ENCODE assay signal across 8 cellular contexts in the genomic region with DNA sequence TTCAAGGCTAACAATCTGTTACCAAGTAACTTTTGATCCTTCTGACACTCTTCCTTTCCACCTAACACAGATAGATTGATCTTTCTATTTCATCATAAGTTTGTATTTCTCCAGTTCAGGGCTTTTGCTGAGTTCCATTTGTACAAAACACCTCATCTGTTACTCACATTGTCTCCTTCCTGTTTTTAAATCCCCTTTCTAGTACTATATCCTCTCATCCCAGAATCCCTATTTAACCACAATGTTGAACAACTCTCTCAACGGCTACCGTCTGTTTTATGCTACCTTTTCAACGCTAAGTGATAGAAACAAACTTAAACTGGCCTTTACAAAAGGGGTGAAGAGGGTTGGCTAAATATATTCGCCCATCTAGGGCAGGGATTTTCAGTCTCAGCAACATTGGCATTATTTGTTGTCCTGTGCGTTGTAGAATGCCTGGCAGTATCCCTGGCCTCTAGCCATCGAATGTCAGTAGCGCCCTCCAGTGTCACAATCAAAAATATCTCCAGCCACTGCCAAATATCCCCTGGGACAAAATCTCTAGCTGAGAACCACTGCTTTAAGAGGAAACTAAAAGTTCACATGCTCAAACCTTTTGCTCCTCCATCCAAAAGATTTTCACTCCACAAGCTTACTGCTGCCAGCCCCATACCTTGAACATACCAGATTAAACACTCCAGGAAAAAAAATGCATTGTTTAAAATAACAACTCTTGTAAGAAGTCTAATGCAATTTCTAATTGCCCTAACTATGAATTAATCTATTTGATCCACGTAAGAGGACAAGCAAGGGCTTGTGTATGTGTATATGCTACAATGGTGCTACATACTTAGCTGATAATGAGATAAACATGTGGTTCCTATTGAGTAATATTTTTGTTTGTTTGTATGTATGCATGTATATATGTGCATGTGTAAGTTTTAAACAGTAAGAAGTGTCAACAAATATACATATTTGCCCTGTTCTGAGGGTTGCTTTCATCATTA.
DNase-seq lines count a peak whose midpoint lies in the region; ATAC-seq, FAIRE-seq and TF ChIP-seq lines count a peak whose summit lies in the region.

No MANE protein-coding gene starts in this region.

- no peak overlapping the region for H3K9ac ChIP-seq in NT2/D1 (ENCODE audit: insufficient read length, low read depth)

- no peak overlapping the region for H3K27ac ChIP-seq in spleen

- H3K4me1 ChIP-seq in NT2/D1 (ENCODE audit: insufficient read depth, insufficient read length): no peaks in the 10 kb centered on the region
- H3K4me1 ChIP-seq in spleen: no peaks in the 10 kb centered on the region

- no peak overlapping the region for H3K4me3 ChIP-seq in NT2/D1 (ENCODE audit: insufficient read length, low read depth)
- no peak overlapping the region for H3K4me3 ChIP-seq in fibroblast of pulmonary artery (replicated peaks; ENCODE audit: low read depth, low read length)
- no peak overlapping the region for H3K4me3 ChIP-seq in spleen

- WGBS in spleen, 5 donors: 17 to 24% (median 18%) methylated on average over 8 of the region's 8 CpGs

- no peak for FAIRE-seq in GM12891 (lab: Jason Lieb, UNC)

- DNase-seq in GM12891 (ENCODE audit: insufficient read length, low spot score): peak; percentile 4
- DNase-seq in NT2/D1 (ENCODE audit: low read depth, low spot score): peak; percentile 35
- peak; percentile 47 for DNase-seq in fibroblast of pulmonary artery (ENCODE audit: low read depth)
- DNase-seq in renal cortical epithelial cell (ENCODE audit: low read depth): peak; percentile 34
- no peak for DNase-seq in 8988T
- no peak for DNase-seq in GOT3 (lab: John Stamatoyannopoulos, UW)
- no peak for DNase-seq in spleen

- TF ChIP-seq POLR2A in GM12891 (IDR thresholded peaks at IDR 0.05; ENCODE audit: low read depth, low read length) (no peak), spleen (IDR thresholded peaks at IDR 0.05) (no peak)

- ATAC-seq in HG03432 (IDR thresholded peaks at IDR 0.05; ENCODE audit: unreplicated experiment): peak; percentile 64

- H3K36me3 ChIP-seq in NT2/D1 (ENCODE audit: insufficient read depth, insufficient read length, low read length): no peaks in the 10 kb centered on the region
- no peaks in the 10 kb centered on the region for H3K36me3 ChIP-seq in spleen

- H3K9me3 ChIP-seq in NT2/D1 (ENCODE audit: insufficient read depth, low read length): peaks cover 13% of the 10 kb centered on the region
- H3K9me3 ChIP-seq in spleen: peaks cover 0 to 9% (median 4%) of the 10 kb centered on the region in 8 donors

- TF ChIP-seq CTCF in fibroblast of pulmonary artery (IDR thresholded peaks at IDR 0.05; ENCODE audit: low read length, missing control alignments) (peak; percentile 28), spleen (IDR thresholded peaks at IDR 0.05 in 8 of 11, conservative IDR thresholded peaks at IDR 0.05 in 3 of 11) (peak in 3 of 11 experiments; percentile 16 to 24 (median 16))

- intact Hi-C loops in spleen (cut with DNase I; ENCODE audit: low total_unique reads): no loop called here

- H3K27me3 ChIP-seq in NT2/D1 (ENCODE audit: insufficient read depth, insufficient read length) (no peaks in the 10 kb centered on the region), spleen (replicated peaks in 1 of 7) (no peaks in the 10 kb centered on the region)

TF ChIP-seq in GM12891, 5 proteins besides CTCF, POLR2A, EP300 and RAD21:
- TF ChIP-seq POLR2AphosphoS5 (IDR thresholded peaks at IDR 0.05; ENCODE audit: low read depth, low read length): no peak
TF ChIP-seq in GM12891: peak in this region for 0.

Comparison
In these comparisons a context has a peak if more than half of its experiments do, and no peak if none do; other contexts are left out.
1. DNase-seq: peak in GM12891 (single experiment), NT2/D1 (single experiment), fibroblast of pulmonary artery (single experiment) and renal cortical epithelial cell (single experiment); none in 8988T (single experiment), GOT3 (single experiment) and spleen (single experiment).